8 cellular contexts compared by ENCODE assay signal in genomic region chr1:212162635-212163034, GRCh38.
DNase-seq lines count a peak whose midpoint lies in the region; ATAC-seq, FAIRE-seq and TF ChIP-seq lines count a peak whose summit lies in the region.
"Had no signal": no experiment of that assay in that cellular context is flagged by ENCODE, and none has a peak within 500 bp of the region (broad histone marks: within the 10 kb centered on the region; RNA-seq: fewer than 3 reads in every experiment).

No MANE protein-coding gene starts in this region.

- TF ChIP-seq EP300 in esophagus muscularis mucosa (IDR thresholded peaks at IDR 0.05) (no peak), upper lobe of left lung (IDR thresholded peaks at IDR 0.05) (no peak)

- H3K36me3 ChIP-seq in esophagus muscularis mucosa: no peaks in the 10 kb centered on the region
- no peaks in the 10 kb centered on the region for H3K36me3 ChIP-seq in upper lobe of left lung
- H3K36me3 ChIP-seq: SJSA1 had no signal

- peak; percentile 57 for ATAC-seq in GM21825 (IDR thresholded peaks at IDR 0.05; ENCODE audit: unreplicated experiment)
- ATAC-seq in upper lobe of left lung (ENCODE audit: low FRiP score in 2 of 2): no peak
- ATAC-seq in HG03520 (IDR thresholded peaks at IDR 0.05; ENCODE audit: unreplicated experiment): no peak

- no peak overlapping the region for H3K4me3 ChIP-seq in esophagus muscularis mucosa
- H3K4me3 ChIP-seq in upper lobe of left lung: no peak overlapping the region
- H3K4me3 ChIP-seq: SJSA1 had no signal

- H3K4me1 ChIP-seq in esophagus muscularis mucosa (peaks cover 35 to 43% (median 36%) of the 10 kb centered on the region in 4 donors), upper lobe of left lung (peaks cover 15 to 35% (median 28%) of the 10 kb centered on the region in 4 donors)

- peak overlapping the region; percentile 26 to 70 (median 36) for H3K27ac ChIP-seq in esophagus muscularis mucosa (replicated peaks in 1 of 4)
- H3K27ac ChIP-seq in upper lobe of left lung: peak overlapping the region in 3 of 4 donors; percentile 47 to 61 (median 49)
- H3K27ac ChIP-seq: SJSA1 had no signal

- FAIRE-seq in GM12891 (lab: Jason Lieb, UNC): peak; percentile 86

- intact Hi-C loops in esophagus muscularis mucosa (cut with DNase I): loop anchor here (10.0 kb wide), 1 partner anchor 72 kb away; no protein-coding TSS in a partner anchor

- H3K27me3 ChIP-seq in esophagus muscularis mucosa (no peaks in the 10 kb centered on the region), upper lobe of left lung (no peaks in the 10 kb centered on the region)
- H3K27me3 ChIP-seq: SJSA1 had no signal

- TF ChIP-seq POLR2A in GM12891 (IDR thresholded peaks at IDR 0.05; ENCODE audit: low read depth, low read length): no peak
- TF ChIP-seq POLR2A in esophagus muscularis mucosa (IDR thresholded peaks at IDR 0.05; ENCODE audit: low read depth): no peak
- no peak for TF ChIP-seq POLR2A in upper lobe of left lung (IDR thresholded peaks at IDR 0.05)

- 23% methylated on average over 5 of the region's 5 CpGs for WGBS in esophagus muscularis mucosa
- WGBS in upper lobe of left lung, 2 donors: 22 to 24% methylated on average over 5 of the region's 5 CpGs

- TF ChIP-seq CTCF in esophagus muscularis mucosa (IDR thresholded peaks at IDR 0.05) (no peak), upper lobe of left lung (IDR thresholded peaks at IDR 0.05) (no peak)

- H3K9me3 ChIP-seq in esophagus muscularis mucosa (no peaks in the 10 kb centered on the region), upper lobe of left lung (no peaks in the 10 kb centered on the region)
- H3K9me3 ChIP-seq: SJSA1 had no signal

- DNase-seq in GM12891 (ENCODE audit: insufficient read length, low spot score) (no peak), NCI-H226 (peak; percentile 25), esophagus muscularis mucosa (ENCODE audit: extremely low spot score) (no peak), upper lobe of left lung (peak in 1 of 2 donors; percentile 64), RKO (ENCODE audit: low spot score) (no peak)

TF ChIP-seq in GM12891, 5 proteins besides CTCF, POLR2A, EP300 and RAD21:
- TF ChIP-seq POU2F2 (IDR thresholded peaks at IDR 0.05; ENCODE audit: low read depth, low read length): no peak
- no peak for TF ChIP-seq SPI1 (IDR thresholded peaks at IDR 0.05; ENCODE audit: low read depth, low read length)
- TF ChIP-seq TAF1 (IDR thresholded peaks at IDR 0.05; ENCODE audit: low read depth, low read length): no peak
- no peak for TF ChIP-seq POLR2AphosphoS5 (IDR thresholded peaks at IDR 0.05; ENCODE audit: low read depth, low read length)
- TF ChIP-seq PAX5 (IDR thresholded peaks at IDR 0.05; ENCODE audit: insufficient read depth, low read length, severe bottlenecking): no peak
